1 cellular context compared by ENCODE assay signal in the genomic region with DNA sequence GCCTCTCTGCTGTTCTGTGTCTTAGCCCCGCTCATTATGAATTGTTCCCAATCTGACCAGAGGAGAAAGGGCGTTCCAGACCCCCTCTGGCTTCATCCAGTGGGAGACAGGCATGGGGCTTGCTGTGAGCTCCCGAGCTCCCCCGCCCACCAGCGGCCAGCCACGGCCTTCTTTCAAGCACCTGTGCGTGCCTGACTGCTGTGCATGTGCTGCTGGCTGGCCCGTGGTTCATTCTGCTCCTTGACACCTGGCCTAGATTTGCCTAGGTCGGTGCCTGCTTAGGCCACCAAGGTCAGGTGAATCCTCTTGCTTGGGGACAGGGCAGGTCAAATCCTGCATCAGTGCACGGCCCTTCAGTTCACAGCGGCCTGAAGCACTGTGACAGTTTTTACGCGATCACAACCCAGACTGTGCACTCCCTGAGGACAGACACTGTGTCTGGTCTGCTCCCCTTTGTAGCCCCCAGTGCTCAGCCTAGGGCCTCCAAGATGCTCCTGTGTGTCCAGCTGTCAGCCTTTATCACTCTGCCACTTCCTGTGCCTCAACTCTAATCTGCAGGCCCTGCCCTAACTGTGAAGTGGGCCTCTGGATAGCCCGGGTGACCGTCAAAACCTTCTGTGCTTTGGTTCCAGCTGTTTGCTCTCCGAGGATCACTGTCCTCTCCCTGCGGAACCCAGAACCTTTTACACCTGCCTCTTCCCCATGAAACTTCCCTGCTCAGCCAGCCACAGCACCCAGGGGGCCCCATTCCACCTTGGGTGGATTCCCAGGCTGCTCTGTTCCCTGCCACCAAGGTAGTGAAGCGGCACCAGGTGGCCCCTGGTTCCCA.
TF ChIP-seq lines count a peak whose summit lies in the region.

No MANE protein-coding gene starts in this region.

TF ChIP-seq in IMR-90, 13 proteins besides CTCF, POLR2A, EP300 and RAD21:
- no peak for TF ChIP-seq RCOR1 (IDR thresholded peaks at IDR 0.05; ENCODE audit: insufficient replicate concordance, low read length)
- TF ChIP-seq NFE2L2 (IDR thresholded peaks at IDR 0.05; ENCODE audit: low read depth, low read length) = no peak
- no peak for TF ChIP-seq RFX5 (IDR thresholded peaks at IDR 0.05; ENCODE audit: low read depth, low read length)
- TF ChIP-seq ELK1 (IDR thresholded peaks at IDR 0.05; ENCODE audit: borderline replicate concordance, low read depth, low read length) = no peak
- no peak for TF ChIP-seq CEBPB (IDR thresholded peaks at IDR 0.05; ENCODE audit: low read depth, low read length)
- no peak for TF ChIP-seq MXI1 (IDR thresholded peaks at IDR 0.05; ENCODE audit: borderline replicate concordance, low read depth, low read length)
- no peak for TF ChIP-seq CHD1 (IDR thresholded peaks at IDR 0.05; ENCODE audit: low read depth, low read length)
- no peak for TF ChIP-seq MAZ (IDR thresholded peaks at IDR 0.05; ENCODE audit: borderline replicate concordance, low read depth, low read length)
- TF ChIP-seq MAFK (IDR thresholded peaks at IDR 0.05; ENCODE audit: low read depth, low read length) = no peak
- no peak for TF ChIP-seq BHLHE40 (IDR thresholded peaks at IDR 0.05; ENCODE audit: low read depth, low read length)
- TF ChIP-seq, protein P1, sequence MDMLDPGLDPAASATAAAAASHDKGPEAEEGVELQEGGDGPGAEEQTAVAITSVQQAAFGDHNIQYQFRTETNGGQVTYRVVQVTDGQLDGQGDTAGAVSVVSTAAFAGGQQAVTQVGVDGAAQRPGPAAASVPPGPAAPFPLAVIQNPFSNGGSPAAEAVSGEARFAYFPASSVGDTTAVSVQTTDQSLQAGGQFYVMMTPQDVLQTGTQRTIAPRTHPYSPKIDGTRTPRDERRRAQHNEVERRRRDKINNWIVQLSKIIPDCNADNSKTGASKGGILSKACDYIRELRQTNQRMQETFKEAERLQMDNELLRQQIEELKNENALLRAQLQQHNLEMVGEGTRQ (IDR thresholded peaks at IDR 0.05; ENCODE audit: low read depth, low read length) = no peak
- TF ChIP-seq SMC3 (IDR thresholded peaks at IDR 0.05; ENCODE audit: low read depth, low read length) = no peak
- TF ChIP-seq FOS (IDR thresholded peaks at IDR 0.05; ENCODE audit: low read depth, low read length) = no peak
